In the genomic region with DNA sequence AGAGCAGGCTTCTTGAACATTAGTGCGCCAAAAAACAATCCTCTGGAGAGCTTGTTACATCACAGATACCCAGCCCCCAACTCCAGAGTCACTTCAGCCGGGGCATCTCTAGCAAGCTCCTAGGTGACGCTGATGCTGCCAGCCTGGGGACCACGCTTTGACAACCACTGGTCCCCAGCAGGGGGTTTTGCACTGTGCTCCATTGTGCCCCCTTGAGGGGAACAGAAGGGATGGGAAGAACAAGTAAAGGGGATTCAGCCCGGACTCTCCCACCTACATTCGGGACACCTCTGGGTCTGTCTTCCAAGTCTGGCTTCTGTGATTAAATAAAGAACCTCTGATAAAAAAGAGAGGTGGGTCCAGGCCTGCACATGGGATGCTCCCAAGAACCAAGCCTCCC, we compare ENCODE assay signal across 19 cellular contexts.
DNase-seq lines count a peak whose midpoint lies in the region; ATAC-seq and TF ChIP-seq lines count a peak whose summit lies in the region.
"Had no signal": no experiment of that assay in that cellular context is flagged by ENCODE, and none has a peak within 500 bp of the region (broad histone marks: within the 10 kb centered on the region; RNA-seq: fewer than 3 reads in every experiment).

No MANE protein-coding gene starts in this region.

- POLR2A ChIA-PET in activated CD8-positive, alpha-beta T cell treated with anti-CD3 and anti-CD28 coated beads, Interleukin-2, amount 10 ng/mL, durations not matched to agents 7 days and 5 days (lab: Charles Lee): no interaction called here

- no peak overlapping the region for H3K4me3 ChIP-seq in Peyer's patch
- H3K4me3 ChIP-seq: gastrocnemius medialis had no signal

- H3K27me3 ChIP-seq in Peyer's patch: no peaks in the 10 kb centered on the region
- H3K27me3 ChIP-seq: gastrocnemius medialis had no signal

- TF ChIP-seq CTCF in GM12873 (IDR thresholded peaks at IDR 0.05; ENCODE audit: insufficient read depth, low read depth, low read length, missing control alignments): peak; percentile 42
- TF ChIP-seq CTCF in progenitor cell of endocrine pancreas (IDR thresholded peaks at IDR 0.05; ENCODE audit: unreplicated experiment): peak; percentile 8
- TF ChIP-seq CTCF in Peyer's patch (IDR thresholded peaks at IDR 0.05): no peak

- H3K27ac ChIP-seq in Peyer's patch: no peak overlapping the region
- H3K27ac ChIP-seq: parathyroid adenoma had no signal

- no peaks in the 10 kb centered on the region for H3K36me3 ChIP-seq in Peyer's patch
- H3K36me3 ChIP-seq: gastrocnemius medialis had no signal

- H3K9me3 Mint-ChIP-seq in activated CD8-positive, alpha-beta T cell treated with anti-CD3 and anti-CD28 coated beads, Interleukin-2, amount 10 ng/mL, durations not matched to agents 7 days and 5 days (ENCODE audit: insufficient read depth): no peaks in the 10 kb centered on the region
- no peaks in the 10 kb centered on the region for H3K9me3 Mint-ChIP-seq in progenitor cell of endocrine pancreas (ENCODE audit: low read depth)
- H3K9me3 Mint-ChIP-seq: activated T-cell treated with anti-CD3 and anti-CD28 coated beads, Interleukin-2, amount 50 U/mL, for 4 hours; CD4-positive, CD25-positive, alpha-beta regulatory T cell; stimulated activated naive B cell treated with anti-CD40 and anti-IgM and Interleukin-4, amounts not matched to agents 10 μg/mL and 1 μg/mL and 100 μg/mL, for 72 hours; T-helper 2 cell treated with Interferon-gamma antibody and Interleukin-4, amounts not matched to agents 5 μg/mL and 100 μg/mL, for 36 hours had no signal

- no peaks in the 10 kb centered on the region for H3K36me3 Mint-ChIP-seq in activated CD8-positive, alpha-beta T cell treated with anti-CD3 and anti-CD28 coated beads, Interleukin-2, amount 10 ng/mL, durations not matched to agents 7 days and 5 days (ENCODE audit: low read depth)
- no peaks in the 10 kb centered on the region for H3K36me3 Mint-ChIP-seq in progenitor cell of endocrine pancreas (ENCODE audit: insufficient read depth)
- H3K36me3 Mint-ChIP-seq: CD4-positive, CD25-positive, alpha-beta regulatory T cell; stimulated activated naive B cell treated with anti-CD40 and anti-IgM and Interleukin-4, amounts not matched to agents 10 μg/mL and 1 μg/mL and 100 μg/mL, for 72 hours had no signal

- H3K4me1 Mint-ChIP-seq in activated CD8-positive, alpha-beta T cell treated with anti-CD3 and anti-CD28 coated beads, Interleukin-2, amount 10 ng/mL, durations not matched to agents 7 days and 5 days (ENCODE audit: low read depth): no peaks in the 10 kb centered on the region
- peaks cover 1% of the 10 kb centered on the region for H3K4me1 Mint-ChIP-seq in progenitor cell of endocrine pancreas (ENCODE audit: low read depth)
- H3K4me1 Mint-ChIP-seq: CD4-positive, CD25-positive, alpha-beta regulatory T cell; stimulated activated naive B cell treated with anti-CD40 and anti-IgM and Interleukin-4, amounts not matched to agents 10 μg/mL and 1 μg/mL and 100 μg/mL, for 72 hours had no signal

- no peak overlapping the region for H3K4me3 Mint-ChIP-seq in activated CD8-positive, alpha-beta T cell treated with anti-CD3 and anti-CD28 coated beads, Interleukin-2, amount 10 ng/mL, durations not matched to agents 7 days and 5 days
- H3K4me3 Mint-ChIP-seq in progenitor cell of endocrine pancreas (ENCODE audit: low read depth): no peak overlapping the region
- H3K4me3 Mint-ChIP-seq: activated T-cell treated with anti-CD3 and anti-CD28 coated beads, Interleukin-2, amount 50 U/mL, for 4 hours; CD4-positive, CD25-positive, alpha-beta regulatory T cell; stimulated activated naive B cell treated with anti-CD40 and anti-IgM and Interleukin-4, amounts not matched to agents 10 μg/mL and 1 μg/mL and 100 μg/mL, for 72 hours; T-helper 2 cell treated with Interferon-gamma antibody and Interleukin-4, amounts not matched to agents 5 μg/mL and 100 μg/mL, for 36 hours had no signal

- no peak overlapping the region for H3K27ac Mint-ChIP-seq in activated CD8-positive, alpha-beta T cell treated with anti-CD3 and anti-CD28 coated beads, Interleukin-2, amount 10 ng/mL, durations not matched to agents 7 days and 5 days
- no peak overlapping the region for H3K27ac Mint-ChIP-seq in progenitor cell of endocrine pancreas
- H3K27ac Mint-ChIP-seq: CD4-positive, CD25-positive, alpha-beta regulatory T cell; stimulated activated naive B cell treated with anti-CD40 and anti-IgM and Interleukin-4, amounts not matched to agents 10 μg/mL and 1 μg/mL and 100 μg/mL, for 72 hours; T-helper 2 cell treated with Interferon-gamma antibody and Interleukin-4, amounts not matched to agents 5 μg/mL and 100 μg/mL, for 36 hours had no signal

- H3K27me3 Mint-ChIP-seq in activated CD8-positive, alpha-beta T cell treated with anti-CD3 and anti-CD28 coated beads, Interleukin-2, amount 10 ng/mL, durations not matched to agents 7 days and 5 days (ENCODE audit: low read depth): no peaks in the 10 kb centered on the region
- peaks cover 6% of the 10 kb centered on the region for H3K27me3 Mint-ChIP-seq in progenitor cell of endocrine pancreas

- H3K9me3 ChIP-seq in Peyer's patch: no peaks in the 10 kb centered on the region
- H3K9me3 ChIP-seq: gastrocnemius medialis had no signal

- no peaks in the 10 kb centered on the region for H3K4me1 ChIP-seq in Peyer's patch
- H3K4me1 ChIP-seq: parathyroid adenoma had no signal

- peak; percentile 36 for DNase-seq in NAMALWA (ENCODE audit: low spot score)
- DNase-seq in activated CD8-positive, alpha-beta T cell treated with anti-CD3 and anti-CD28 coated beads, Interleukin-2, amount 10 ng/mL, durations not matched to agents 7 days and 5 days: peak; percentile 21
- no peak for DNase-seq in progenitor cell of endocrine pancreas (ENCODE audit: low spot score, unreplicated experiment)
- DNase-seq in CD1c-positive myeloid dendritic cell (ENCODE audit: extremely low spot score): no peak
- DNase-seq in activated CD4-positive, alpha-beta T cell treated with anti-CD3 and anti-CD28 coated beads, Interleukin-2, amount 50 U/mL, for 1 hour: no peak
- no peak for DNase-seq in Peyer's patch
- DNase-seq in nucleus accumbens (lab: John Stamatoyannopoulos, UW): no peak
- DNase-seq: activated CD4-positive, alpha-beta T cell treated with anti-CD3 and anti-CD28 coated beads for 48 hours; activated T-cell treated with anti-CD3 and anti-CD28 coated beads, Interleukin-2, amount 50 U/mL, for 4 hours; caudate nucleus; CD4-positive, CD25-positive, alpha-beta regulatory T cell; NCI-H2029; NCI-H524 treated with DMSO at 0.1 percent for 48 hours; stimulated activated naive B cell treated with anti-CD40 and anti-IgM and Interleukin-4, amounts not matched to agents 10 μg/mL and 1 μg/mL and 100 μg/mL, for 72 hours; trophoblast cell had no signal

- no peak for TF ChIP-seq POLR2A in Peyer's patch (IDR thresholded peaks at IDR 0.05)

- CTCF ChIA-PET in activated CD8-positive, alpha-beta T cell treated with anti-CD3 and anti-CD28 coated beads, Interleukin-2, amount 10 ng/mL, durations not matched to agents 7 days and 5 days (lab: Charles Lee): interaction anchor here (1.1 kb wide), 1 partner anchor 140 kb away, joined by 3 read pairs; no protein-coding TSS in a partner anchor

- no peak for ATAC-seq in activated CD8-positive, alpha-beta T cell treated with anti-CD3 and anti-CD28 coated beads, Interleukin-2, amount 10 ng/mL, durations not matched to agents 7 days and 5 days
- ATAC-seq: activated T-cell treated with anti-CD3 and anti-CD28 coated beads, Interleukin-2, amount 50 U/mL, for 4 hours; stimulated activated naive B cell treated with anti-CD40 and anti-IgM and Interleukin-4, amounts not matched to agents 10 μg/mL and 1 μg/mL and 100 μg/mL, for 72 hours had no signal

Comparison
In these comparisons a context has a peak if more than half of its experiments do, and no peak if none do; other contexts are left out.
1. CTCF ChIP-seq: peak in GM12873 (single experiment) and progenitor cell of endocrine pancreas (single experiment); none in Peyer's patch (0 of 6).
2. DNase-seq: peak in NAMALWA (single experiment) and activated CD8-positive, alpha-beta T cell treated with anti-CD3 and anti-CD28 coated beads, Interleukin-2, amount 10 ng/mL, durations not matched to agents 7 days and 5 days (single experiment); none in progenitor cell of endocrine pancreas (single experiment), CD1c-positive myeloid dendritic cell (single experiment), activated CD4-positive, alpha-beta T cell treated with anti-CD3 and anti-CD28 coated beads, Interleukin-2, amount 50 U/mL, for 1 hour (single experiment), Peyer's patch (0 of 3) and nucleus accumbens (0 of 56).